1 cellular context compared by ENCODE assay signal in the genomic region with DNA sequence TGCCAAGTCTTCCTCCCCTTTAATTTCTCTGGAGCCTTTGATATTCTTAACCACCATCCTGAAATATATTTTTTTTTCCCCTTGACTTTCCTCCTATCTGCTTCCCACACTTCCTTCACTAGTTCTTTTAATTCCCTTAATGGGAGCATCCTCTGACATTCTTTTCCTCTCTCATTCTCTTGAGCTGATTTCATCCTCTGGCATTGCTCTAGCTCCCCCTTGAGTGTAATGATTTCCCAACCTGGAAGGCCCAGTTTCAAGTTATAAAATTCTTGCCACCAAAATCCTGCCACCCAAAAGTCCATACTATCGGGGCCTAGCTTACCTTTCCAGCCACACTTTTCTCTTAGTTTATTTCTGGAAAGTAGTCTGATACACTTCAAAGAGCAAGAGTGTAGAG.
TF ChIP-seq lines count a peak whose summit lies in the region.

No MANE protein-coding gene starts in this region.

TF ChIP-seq in HCT116, 20 proteins besides CTCF, POLR2A, EP300 and RAD21 (continued from another document):
- TF ChIP-seq, protein P1, sequence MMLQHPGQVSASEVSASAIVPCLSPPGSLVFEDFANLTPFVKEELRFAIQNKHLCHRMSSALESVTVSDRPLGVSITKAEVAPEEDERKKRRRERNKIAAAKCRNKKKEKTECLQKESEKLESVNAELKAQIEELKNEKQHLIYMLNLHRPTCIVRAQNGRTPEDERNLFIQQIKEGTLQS (IDR thresholded peaks at IDR 0.05): no peak
